Comparison of ENCODE assay signal across 21 cellular contexts in genomic region chr7:45698527-45699309, GRCh38.
A peak's percentile ranks its signal among the peaks of the same experiment; 100 is the strongest.
DNase-seq lines count a peak whose midpoint lies in the region; ATAC-seq and TF ChIP-seq lines count a peak whose summit lies in the region.
"Had no signal": no experiment of that assay in that cellular context is flagged by ENCODE, and none has a peak within 500 bp of the region (broad histone marks: within the 10 kb centered on the region; RNA-seq: fewer than 3 reads in every experiment).

No MANE protein-coding gene starts in this region.

- no peak for TF ChIP-seq EP300 in SK-N-SH (IDR thresholded peaks at IDR 0.05; ENCODE audit: borderline replicate concordance in 1 of 2, low read depth in 1 of 2, low read length in 1 of 2)

- DNase-seq in activated CD4-positive, CD25-positive, alpha-beta regulatory T cell treated with anti-CD3 and anti-CD28 coated beads, Interleukin-2, amount 50 U/mL, for 72 hours: peak; percentile 9
- no peak for DNase-seq in activated CD4-positive, CD25-positive, alpha-beta regulatory T cell (lab: John Stamatoyannopoulos, UW)
- peak; percentile 1 for DNase-seq in stimulated activated CD4-positive, alpha-beta T cell treated with anti-CD3 and anti-CD28 coated beads, Interleukin-4, amount 100 ng/mL, for 24 hours
- no peak for DNase-seq in stimulated activated CD4-positive, alpha-beta T cell treated with anti-CD3 and anti-CD28 coated beads, Interleukin-2, amount 100 ng/mL, for 48 hours
- DNase-seq in spleen (peak; percentile 51), SK-N-SH (no peak)
- no peak for DNase-seq in stimulated activated naive CD8-positive, alpha-beta T cell treated with anti-CD3 and anti-CD28 coated beads, Interleukin-15, Interleukin-2, amounts not matched to agents 100 U/mL and 50 U/mL, for 24 hours
- DNase-seq: DMS79 treated with DMSO at 0.1 percent for 48 hours, NCI-H1092, NCI-H1694, NCI-H2107, NCI-H345, NCI-H526 treated with DMSO at 0.1 percent for 48 hours, OCI-M1 had no signal

- POLR2A ChIA-PET in SK-N-SH (lab: Yijun Ruan, JAX): no interaction called here

- H3K9me2 ChIP-seq in SK-N-SH: no peaks in the 10 kb centered on the region

- intact Hi-C loops in spleen (cut with DNase I; ENCODE audit: low total_unique reads): no loop called here

- H4K20me1 ChIP-seq in SK-N-SH (ENCODE audit: insufficient read depth): no peaks in the 10 kb centered on the region

- H3K4me2 ChIP-seq in SK-N-SH: no peak overlapping the region
- H3K4me2 ChIP-seq: GM23338 had no signal

- H3K36me3 ChIP-seq in spleen (no peaks in the 10 kb centered on the region), SK-N-SH (replicated peaks in 1 of 2; ENCODE audit: control insufficient read depth in 1 of 2, insufficient read depth in 2 of 2, low read length in 1 of 2) (peaks cover 0 to 4% of the 10 kb centered on the region in 2 experiments)

- CTCF ChIA-PET in SK-N-SH (lab: Yijun Ruan, JAX): interaction anchor here (1.5 kb wide), 1 partner anchor 127 kb away, joined by 3 read pairs; no protein-coding TSS in a partner anchor

- TF ChIP-seq POLR2A in spleen (IDR thresholded peaks at IDR 0.05): no peak

- TF ChIP-seq CTCF in spleen (IDR thresholded peaks at IDR 0.05 in 8 of 11, conservative IDR thresholded peaks at IDR 0.05 in 3 of 11) (no peak), SK-N-SH (IDR thresholded peaks at IDR 0.05) (no peak)

- H3K4me1 ChIP-seq in spleen: no peaks in the 10 kb centered on the region
- H3K4me1 ChIP-seq in SK-N-SH (ENCODE audit: control insufficient read depth in 1 of 2, insufficient read depth in 2 of 2, low read depth in 1 of 2, low read length in 1 of 2): peaks cover 0 to 22% of the 10 kb centered on the region in 2 experiments; a peak in 2 of 4 replicates

- H3K9me3 ChIP-seq in spleen (no peaks in the 10 kb centered on the region), SK-N-SH (0 out of 2 replicates have a peak, but pooled peaks cover 4% of the 10 kb centered on the region)

- no peak for ATAC-seq in GM18520 (IDR thresholded peaks at IDR 0.05; ENCODE audit: unreplicated experiment)
- ATAC-seq in stimulated activated naive CD8-positive, alpha-beta T cell treated with anti-CD3 and anti-CD28 coated beads, Interleukin-15, Interleukin-2, amounts not matched to agents 100 U/mL and 50 U/mL, for 24 hours: no peak
- ATAC-seq: CD8-positive, alpha-beta T cell; GM23338; K562 had no signal

- H3K9ac ChIP-seq in SK-N-SH: no peak overlapping the region

- TF ChIP-seq RAD21 in SK-N-SH (IDR thresholded peaks at IDR 0.05; ENCODE audit: low read length): no peak

- H3K27ac ChIP-seq in spleen: peak overlapping the region in 3 of 8 donors; percentile 6 to 74 (median 71)
- no peak overlapping the region for H3K27ac ChIP-seq in SK-N-SH (ENCODE audit: low read depth in 2 of 2, low read length in 1 of 2)
- H3K27ac ChIP-seq: 22Rv1, HL-60, RWPE1 had no signal

- H3F3A ChIP-seq in SK-N-SH (replicated peaks; ENCODE audit: insufficient read depth): no peaks in the 10 kb centered on the region

- no peaks in the 10 kb centered on the region for H3K79me2 ChIP-seq in SK-N-SH (ENCODE audit: insufficient read depth)

- H3K4me3 ChIP-seq in spleen (no peak overlapping the region), SK-N-SH (ENCODE audit: low read depth in 2 of 2, low read length in 1 of 2) (no peak overlapping the region)
- H3K4me3 ChIP-seq: GM23338, K562 had no signal

- no peak overlapping the region for H2AFZ ChIP-seq in SK-N-SH (ENCODE audit: low read depth)
- H2AFZ ChIP-seq: GM23338 had no signal

- WGBS in spleen, 5 donors: 78 to 95% (median 89%) methylated on average over 5 of the region's 5 CpGs
- 47% methylated on average over 5 of the region's 5 CpGs for WGBS in SK-N-SH (ENCODE audit: low lambda C conversion rate)

- H3K27me3 ChIP-seq in spleen (replicated peaks in 1 of 7) (peaks cover 0 to 13% (median 0%) of the 10 kb centered on the region in 7 donors), SK-N-SH (ENCODE audit: insufficient read depth) (peaks cover 8% of the 10 kb centered on the region; the same call in 1 of the 2 replicates)

TF ChIP-seq in SK-N-SH, 30 proteins besides CTCF, POLR2A, EP300 and RAD21:
- TF ChIP-seq, protein P1, sequence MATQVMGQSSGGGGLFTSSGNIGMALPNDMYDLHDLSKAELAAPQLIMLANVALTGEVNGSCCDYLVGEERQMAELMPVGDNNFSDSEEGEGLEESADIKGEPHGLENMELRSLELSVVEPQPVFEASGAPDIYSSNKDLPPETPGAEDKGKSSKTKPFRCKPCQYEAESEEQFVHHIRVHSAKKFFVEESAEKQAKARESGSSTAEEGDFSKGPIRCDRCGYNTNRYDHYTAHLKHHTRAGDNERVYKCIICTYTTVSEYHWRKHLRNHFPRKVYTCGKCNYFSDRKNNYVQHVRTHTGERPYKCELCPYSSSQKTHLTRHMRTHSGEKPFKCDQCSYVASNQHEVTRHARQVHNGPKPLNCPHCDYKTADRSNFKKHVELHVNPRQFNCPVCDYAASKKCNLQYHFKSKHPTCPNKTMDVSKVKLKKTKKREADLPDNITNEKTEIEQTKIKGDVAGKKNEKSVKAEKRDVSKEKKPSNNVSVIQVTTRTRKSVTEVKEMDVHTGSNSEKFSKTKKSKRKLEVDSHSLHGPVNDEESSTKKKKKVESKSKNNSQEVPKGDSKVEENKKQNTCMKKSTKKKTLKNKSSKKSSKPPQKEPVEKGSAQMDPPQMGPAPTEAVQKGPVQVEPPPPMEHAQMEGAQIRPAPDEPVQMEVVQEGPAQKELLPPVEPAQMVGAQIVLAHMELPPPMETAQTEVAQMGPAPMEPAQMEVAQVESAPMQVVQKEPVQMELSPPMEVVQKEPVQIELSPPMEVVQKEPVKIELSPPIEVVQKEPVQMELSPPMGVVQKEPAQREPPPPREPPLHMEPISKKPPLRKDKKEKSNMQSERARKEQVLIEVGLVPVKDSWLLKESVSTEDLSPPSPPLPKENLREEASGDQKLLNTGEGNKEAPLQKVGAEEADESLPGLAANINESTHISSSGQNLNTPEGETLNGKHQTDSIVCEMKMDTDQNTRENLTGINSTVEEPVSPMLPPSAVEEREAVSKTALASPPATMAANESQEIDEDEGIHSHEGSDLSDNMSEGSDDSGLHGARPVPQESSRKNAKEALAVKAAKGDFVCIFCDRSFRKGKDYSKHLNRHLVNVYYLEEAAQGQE (IDR thresholded peaks at IDR 0.05; ENCODE audit: low read depth, low read length): no peak
- TF ChIP-seq JUND (IDR thresholded peaks at IDR 0.05) (no peak), GABPA (IDR thresholded peaks at IDR 0.05; ENCODE audit: low read depth) (no peak), NRF1 (IDR thresholded peaks at IDR 0.05; ENCODE audit: low read depth, low read length) (no peak), FOXM1 (IDR thresholded peaks at IDR 0.05; ENCODE audit: low read depth) (no peak), POLR2AphosphoS5 (IDR thresholded peaks at IDR 0.05; ENCODE audit: low read depth, low read length) (no peak), CHD2 (IDR thresholded peaks at IDR 0.05; ENCODE audit: low read length, partially characterized antibody) (no peak), RCOR1 (IDR thresholded peaks at IDR 0.05; ENCODE audit: low read length) (no peak), FOXJ3 (CRISPR knock-in tag; IDR thresholded peaks at IDR 0.05) (no peak), YY1 (IDR thresholded peaks at IDR 0.05; ENCODE audit: low read depth) (no peak), SIN3A (IDR thresholded peaks at IDR 0.05; ENCODE audit: borderline replicate concordance, low read depth, low read length) (no peak), MXI1 (IDR thresholded peaks at IDR 0.05; ENCODE audit: low read depth, low read length) (no peak)
- TF ChIP-seq, protein P2, sequence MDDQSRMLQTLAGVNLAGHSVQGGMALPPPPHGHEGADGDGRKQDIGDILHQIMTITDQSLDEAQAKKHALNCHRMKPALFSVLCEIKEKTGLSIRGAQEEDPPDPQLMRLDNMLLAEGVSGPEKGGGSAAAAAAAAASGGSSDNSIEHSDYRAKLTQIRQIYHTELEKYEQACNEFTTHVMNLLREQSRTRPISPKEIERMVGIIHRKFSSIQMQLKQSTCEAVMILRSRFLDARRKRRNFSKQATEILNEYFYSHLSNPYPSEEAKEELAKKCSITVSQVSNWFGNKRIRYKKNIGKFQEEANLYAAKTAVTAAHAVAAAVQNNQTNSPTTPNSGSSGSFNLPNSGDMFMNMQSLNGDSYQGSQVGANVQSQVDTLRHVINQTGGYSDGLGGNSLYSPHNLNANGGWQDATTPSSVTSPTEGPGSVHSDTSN (IDR thresholded peaks at IDR 0.05): no peak

Comparison
In these comparisons a context has a peak if more than half of its experiments do, and no peak if none do; other contexts are left out.
1. DNase-seq: peak in activated CD4-positive, CD25-positive, alpha-beta regulatory T cell treated with anti-CD3 and anti-CD28 coated beads, Interleukin-2, amount 50 U/mL, for 72 hours (single experiment), stimulated activated CD4-positive, alpha-beta T cell treated with anti-CD3 and anti-CD28 coated beads, Interleukin-4, amount 100 ng/mL, for 24 hours (single experiment) and spleen (single experiment); none in activated CD4-positive, CD25-positive, alpha-beta regulatory T cell (0 of 4), stimulated activated CD4-positive, alpha-beta T cell treated with anti-CD3 and anti-CD28 coated beads, Interleukin-2, amount 100 ng/mL, for 48 hours (0 of 2), stimulated activated naive CD8-positive, alpha-beta T cell treated with anti-CD3 and anti-CD28 coated beads, Interleukin-15, Interleukin-2, amounts not matched to agents 100 U/mL and 50 U/mL, for 24 hours (single experiment) and SK-N-SH (single experiment).